In genomic region chr14:59225281-59225680, GRCh38 we compare ENCODE assay signal across 23 cellular contexts. TPM values are rescaled to one million over a fixed set of nuclear protein-coding genes. Genes with fewer than 3 reads are reported as not detected.
A peak's percentile ranks its signal among the peaks of the same experiment; 100 is the strongest.
DNase-seq lines count a peak whose midpoint lies in the region; ATAC-seq, FAIRE-seq and TF ChIP-seq lines count a peak whose summit lies in the region.
"Had no signal": no experiment of that assay in that cellular context is flagged by ENCODE, and none has a peak within 500 bp of the region (broad histone marks: within the 10 kb centered on the region; RNA-seq: fewer than 3 reads in every experiment).

No MANE protein-coding gene starts in this region.

- peak; percentile 14 for ATAC-seq in Right ventricle myocardium superior (ENCODE audit: poor library complexity)
- ATAC-seq in heart right ventricle: no peak
- ATAC-seq: GM23338 had no signal

- 69 to 73% methylated on average over 2 of the region's 2 CpGs for WGBS in heart right ventricle, 2 donors

- TF ChIP-seq CTCF in heart right ventricle (IDR thresholded peaks at IDR 0.05) (no peak), bronchial epithelial cell (IDR thresholded peaks at IDR 0.05; ENCODE audit: insufficient read depth, low read length, severe bottlenecking) (no peak)

- DNase-seq in Right ventricle myocardium superior: no peak
- DNase-seq in heart right ventricle: no peak
- DNase-seq in NCI-H1105 treated with DMSO at 0.1 percent for 48 hours (lab: John Stamatoyannopoulos, UW): peak; percentile 89
- DNase-seq in bronchial epithelial cell (ENCODE audit: low read depth): peak; percentile 59
- DNase-seq in hypothalamus (lab: John Stamatoyannopoulos, UW): no peak
- no peak for DNase-seq in activated naive CD4-positive, alpha-beta T cell treated with Interleukin-2 at 50 U/mL for 16 hours
- DNase-seq: C1 segment of cervical spinal cord; CD4-positive, alpha-beta memory T cell; COR-L47; GF-D8; H9; KBM-7; MG63; NCI-H1417; NCI-H187; NCI-H2227 treated with DMSO at 0.1 percent for 48 hours; NCI-H526 treated with DMSO at 0.1 percent for 48 hours; RPMI8226; SHP77 treated with DMSO at 0.1 percent for 48 hours had no signal

- H3K9me3 ChIP-seq in heart right ventricle (no peaks in the 10 kb centered on the region), stomach smooth muscle (ENCODE audit: control insufficient read depth in 2 of 2, low read length in 2 of 2) (no peaks in the 10 kb centered on the region)
- H3K9me3 ChIP-seq: MG63 had no signal

- H3K36me3 ChIP-seq in heart right ventricle (peaks cover 0 to 5% (median 0%) of the 10 kb centered on the region in 9 donors), bronchial epithelial cell (ENCODE audit: control insufficient read depth, insufficient read depth, low read length) (no peaks in the 10 kb centered on the region), stomach smooth muscle (ENCODE audit: control insufficient read depth in 2 of 2, insufficient read depth in 2 of 2, low read length in 2 of 2) (peaks cover 2 to 3% of the 10 kb centered on the region in 2 donors)
- H3K36me3 ChIP-seq: MG63 had no signal

- H3K27ac ChIP-seq in heart right ventricle (peak overlapping the region in 5 of 10 donors; percentile 7 to 40 (median 14)), stomach smooth muscle (ENCODE audit: low read length) (peak overlapping the region; percentile 18)
- H3K27ac ChIP-seq: SK-N-MC had no signal

- no peak overlapping the region for H3K9ac ChIP-seq in stomach smooth muscle (ENCODE audit: low read length in 2 of 2)

- FAIRE-seq in bronchial epithelial cell (lab: Jason Lieb, UNC): no peak
- FAIRE-seq: GM12891 had no signal

- H3K4me3 ChIP-seq in heart right ventricle: no peak overlapping the region
- H3K4me3 ChIP-seq in bronchial epithelial cell (ENCODE audit: low read depth, low read length): no peak overlapping the region
- no peak overlapping the region for H3K4me3 ChIP-seq in stomach smooth muscle (ENCODE audit: low read length in 2 of 2)
- H3K4me3 ChIP-seq: GM23338, MG63, SK-N-MC had no signal

- intact Hi-C loops in Right ventricle myocardium superior (cut with DNase I): no loop called here
- intact Hi-C loops in heart right ventricle (cut with DNase I): no loop called here

- H3K27me3 ChIP-seq in heart right ventricle (no peaks in the 10 kb centered on the region), bronchial epithelial cell (ENCODE audit: control insufficient read depth, insufficient read depth, low read length) (no peaks in the 10 kb centered on the region), stomach smooth muscle (ENCODE audit: control insufficient read depth in 1 of 2, insufficient read depth in 2 of 2, low read length in 2 of 2) (no peaks in the 10 kb centered on the region)
- H3K27me3 ChIP-seq: MG63 had no signal

- H3K4me1 ChIP-seq in heart right ventricle (peaks cover 5 to 95% (median 58%) of the 10 kb centered on the region in 9 donors), stomach smooth muscle (ENCODE audit: control insufficient read depth, insufficient read depth, low read length) (peaks cover 40% of the 10 kb centered on the region)

RNA-seq across cellular contexts. Expression of gene DAAM1, which starts 36.8 kb away (rescaled TPM):
- total RNA-seq in Right ventricle myocardium superior (104 TPM), heart right ventricle (100 to 1,000 TPM in 1 of 10 donors, 10 to 100 TPM in 9; 72.3 to 102 (median 77.7) TPM), bronchial epithelial cell (16.6 and 47.2 TPM in 2 replicates)
- polyA plus RNA-seq in heart right ventricle: 10 to 100 TPM; 22.8 to 30.4 TPM

Comparison
In these comparisons a context has a peak if more than half of its experiments do, and no peak if none do; other contexts are left out.
1. DNase-seq: peak in NCI-H1105 treated with DMSO at 0.1 percent for 48 hours (single experiment) and bronchial epithelial cell (single experiment); none in Right ventricle myocardium superior (single experiment), heart right ventricle (0 of 2), hypothalamus (0 of 51) and activated naive CD4-positive, alpha-beta T cell treated with Interleukin-2 at 50 U/mL for 16 hours (single experiment).